Comparison of ENCODE assay signal across 13 cellular contexts in the genomic region with DNA sequence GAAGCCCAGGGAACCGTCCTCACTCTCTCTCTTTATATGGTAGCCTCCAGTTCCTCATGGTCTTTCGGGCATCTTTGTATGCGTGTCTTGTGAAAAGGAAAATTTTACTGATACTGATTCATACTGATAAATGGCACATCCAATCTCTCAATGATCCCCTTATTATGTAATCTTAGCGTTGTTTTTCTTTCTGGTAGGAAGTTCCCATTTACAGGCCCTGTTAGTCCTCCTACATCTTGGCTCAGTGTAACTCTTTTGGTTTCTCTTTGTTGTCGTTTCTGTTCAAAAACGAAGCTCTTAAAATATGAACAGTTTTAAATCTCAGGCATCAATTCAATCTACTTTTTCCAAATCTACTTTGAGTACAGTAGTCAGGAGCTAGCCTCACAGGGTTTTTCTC.
DNase-seq lines count a peak whose midpoint lies in the region; ATAC-seq lines count a peak whose summit lies in the region.
"Had no signal": no experiment of that assay in that cellular context is flagged by ENCODE, and none has a peak within 500 bp of the region (broad histone marks: within the 10 kb centered on the region; RNA-seq: fewer than 3 reads in every experiment).

No MANE protein-coding gene starts in this region.

- peaks cover 27% of the 10 kb centered on the region for H3F3A ChIP-seq in GM23248 (ENCODE audit: insufficient read depth)

- no peaks in the 10 kb centered on the region for H3K9me3 Mint-ChIP-seq in activated T-helper 17 cell treated with anti-CD3 and anti-CD28 coated beads, Interleukin-2, amount 50 U/mL, for 72 hours
- H3K9me3 Mint-ChIP-seq: CD4-positive, CD25-positive, alpha-beta regulatory T cell; neural crest cell had no signal

- H3K4me3 Mint-ChIP-seq in activated T-helper 17 cell treated with anti-CD3 and anti-CD28 coated beads, Interleukin-2, amount 50 U/mL, for 72 hours = peak overlapping the region; percentile 4
- H3K4me3 Mint-ChIP-seq: neural crest cell had no signal

- H3K27me3 ChIP-seq in GM23248 (replicated peaks; ENCODE audit: insufficient read depth) = no peaks in the 10 kb centered on the region
- H3K27me3 ChIP-seq in skeletal muscle tissue (ENCODE audit: control insufficient read depth in 3 of 3, insufficient read depth in 3 of 3, low read length in 3 of 3) = no peaks in the 10 kb centered on the region
- no peaks in the 10 kb centered on the region for H3K27me3 ChIP-seq in MG63
- no peaks in the 10 kb centered on the region for H3K27me3 ChIP-seq in trophoblast cell (ENCODE audit: insufficient read depth, low read length)

- H3K36me3 ChIP-seq in GM23248 (ENCODE audit: low read depth) = no peaks in the 10 kb centered on the region
- H3K36me3 ChIP-seq in skeletal muscle tissue (ENCODE audit: control insufficient read depth in 3 of 3, insufficient read depth in 3 of 3, low read length in 3 of 3) = peaks cover 0 to 3% (median 2%) of the 10 kb centered on the region in 3 donors
- H3K36me3 ChIP-seq in MG63 = no peaks in the 10 kb centered on the region
- H3K36me3 ChIP-seq in trophoblast cell (ENCODE audit: control insufficient read depth in 1 of 2, insufficient read depth in 2 of 2, low read length in 2 of 2) = no peaks in the 10 kb centered on the region

- no peak overlapping the region for H3K4ac ChIP-seq in trophoblast cell (ENCODE audit: low read depth, low read length)

- in situ Hi-C loops in GM23248 (cut with MboI) (no loop called here), ACHN (cut with HindIII; ENCODE audit: low pct_ligation_motif_present, low pct_unique_long_range_greater_than_20kb, low sequenced_read_pairs) (no loop called here)

- H4K91ac ChIP-seq in trophoblast cell (ENCODE audit: low read depth, low read length) = no peak overlapping the region

- H2BK12ac ChIP-seq in trophoblast cell (ENCODE audit: low read length) = no peak overlapping the region

- no peak overlapping the region for H4K12ac ChIP-seq in trophoblast cell (ENCODE audit: low read depth, low read length)

- H3K4me1 ChIP-seq in GM23248 (ENCODE audit: insufficient read depth) = peaks cover 38% of the 10 kb centered on the region
- H3K4me1 ChIP-seq in skeletal muscle tissue (ENCODE audit: control insufficient read depth in 3 of 3, insufficient read depth in 3 of 3, low read length in 3 of 3) = peaks cover 24 to 54% (median 37%) of the 10 kb centered on the region in 3 donors
- no peaks in the 10 kb centered on the region for H3K4me1 ChIP-seq in trophoblast cell (ENCODE audit: control insufficient read depth in 1 of 2, insufficient read depth in 2 of 2, low read length in 2 of 2)

- no peak overlapping the region for H2BK5ac ChIP-seq in trophoblast cell (ENCODE audit: low read depth, low read length, poor library complexity)

- H3K79me1 ChIP-seq in trophoblast cell (ENCODE audit: low read length) = no peaks in the 10 kb centered on the region

- H2AFZ ChIP-seq in GM23248 (peak overlapping the region; percentile 76), trophoblast cell (ENCODE audit: insufficient read depth, low read length, poor library complexity) (no peak overlapping the region)

- ATAC-seq in activated T-helper 17 cell treated with anti-CD3 and anti-CD28 coated beads, Interleukin-2, amount 50 U/mL, for 72 hours (replicated peaks) = peak; percentile 21
- ATAC-seq in GM18502 (IDR thresholded peaks at IDR 0.05; ENCODE audit: poor library complexity, unreplicated experiment) = no peak
- ATAC-seq: activated CD4-positive, CD25-positive, alpha-beta regulatory T cell treated with anti-CD3 and anti-CD28 coated beads, Interleukin-2, amount 50 U/mL, for 24 hours had no signal

- no peak overlapping the region for H3K23ac ChIP-seq in trophoblast cell (ENCODE audit: low read length)

- no peaks in the 10 kb centered on the region for H3K9me2 ChIP-seq in GM23248 (ENCODE audit: insufficient read depth)

- no peak overlapping the region for H2BK120ac ChIP-seq in trophoblast cell (ENCODE audit: insufficient read depth, low read length, poor library complexity)

- peak overlapping the region; percentile 49 for H3K27ac ChIP-seq in GM23248
- H3K27ac ChIP-seq in skeletal muscle tissue (ENCODE audit: low read depth, low read length) = peak overlapping the region; percentile 72
- no peak overlapping the region for H3K27ac ChIP-seq in trophoblast cell (ENCODE audit: low read depth, low read length)

- H3K36me3 Mint-ChIP-seq in activated T-helper 17 cell treated with anti-CD3 and anti-CD28 coated beads, Interleukin-2, amount 50 U/mL, for 72 hours (ENCODE audit: low read depth) = no peaks in the 10 kb centered on the region

- H3K79me2 ChIP-seq in GM23248 (ENCODE audit: insufficient read depth) (no peaks in the 10 kb centered on the region), trophoblast cell (ENCODE audit: control insufficient read depth, insufficient read depth, low read length, poor library complexity) (no peaks in the 10 kb centered on the region)

- peak overlapping the region; percentile 11 for H3K27ac Mint-ChIP-seq in activated T-helper 17 cell treated with anti-CD3 and anti-CD28 coated beads, Interleukin-2, amount 50 U/mL, for 72 hours

- H3K27me3 Mint-ChIP-seq in activated T-helper 17 cell treated with anti-CD3 and anti-CD28 coated beads, Interleukin-2, amount 50 U/mL, for 72 hours = no peaks in the 10 kb centered on the region
- H3K27me3 Mint-ChIP-seq: CD4-positive, CD25-positive, alpha-beta regulatory T cell had no signal

- no peak overlapping the region for H4K8ac ChIP-seq in trophoblast cell (ENCODE audit: low read depth, low read length)

- H2AK5ac ChIP-seq in trophoblast cell (ENCODE audit: low read length) = no peak overlapping the region

- H4K20me1 ChIP-seq in GM23248 (ENCODE audit: insufficient read depth) = no peaks in the 10 kb centered on the region

- H3K9me3 ChIP-seq in GM23248 (ENCODE audit: low read depth) (no peaks in the 10 kb centered on the region), skeletal muscle tissue (ENCODE audit: control insufficient read depth in 3 of 3, low read length in 3 of 3) (no peaks in the 10 kb centered on the region), MG63 (no peaks in the 10 kb centered on the region; the same call in 1 of the 2 replicates), trophoblast cell (ENCODE audit: insufficient read depth, low read depth, low read length) (no peaks in the 10 kb centered on the region)

- H3K14ac ChIP-seq in trophoblast cell (ENCODE audit: low read length) = no peak overlapping the region

- WGBS in GM23248 (ENCODE audit: low coverage in 1 of 2, low lambda C conversion rate in 2 of 2, missing lambda C conversion rate in 2 of 2), 2 experiments = 31 to 32% methylated on average over 6 of the region's 6 CpGs
- WGBS in trophoblast cell (ENCODE audit: extremely low coverage, insufficient coverage, insufficient read length) = no CpG with 5 or more reads among the region's 6 CpGs

- H3K4me3 ChIP-seq in GM23248 (peak overlapping the region; percentile 40), skeletal muscle tissue (ENCODE audit: low read length in 3 of 3) (peak overlapping the region in 1 of 3 donors; percentile 23), MG63 (no peak overlapping the region), trophoblast cell (ENCODE audit: low read depth, low read length) (no peak overlapping the region)

- H3K4me2 ChIP-seq in GM23248 (ENCODE audit: unreplicated experiment) (peak overlapping the region; percentile 57), trophoblast cell (ENCODE audit: low read length) (no peak overlapping the region)

- no peak overlapping the region for H3K18ac ChIP-seq in trophoblast cell (ENCODE audit: low read length)

- H3K4me1 Mint-ChIP-seq in activated T-helper 17 cell treated with anti-CD3 and anti-CD28 coated beads, Interleukin-2, amount 50 U/mL, for 72 hours = no peaks in the 10 kb centered on the region
- H3K4me1 Mint-ChIP-seq: CD4-positive, CD25-positive, alpha-beta regulatory T cell; neural crest cell had no signal

- DNase-seq in GM23248 = peak; percentile 22
- DNase-seq in iris pigment epithelial cell (ENCODE audit: low read depth) = peak; percentile 31
- DNase-seq in MG63 = no peak
- DNase-seq in ACHN = no peak
- DNase-seq in trophoblast cell = no peak
- DNase-seq: CD4-positive, CD25-positive, alpha-beta regulatory T cell; NCI-H187 treated with DMSO at 0.1 percent for 48 hours; stimulated activated CD8-positive, alpha-beta memory T cell treated with anti-CD3 and anti-CD28 coated beads, Interleukin-4, amount 100 ng/mL, for 48 hours had no signal

- H3K9ac ChIP-seq in GM23248 (peak overlapping the region; percentile 49), skeletal muscle tissue (ENCODE audit: low read depth in 1 of 3, low read length in 3 of 3) (no peak overlapping the region), trophoblast cell (ENCODE audit: low read length) (no peak overlapping the region)

Comparison
In these comparisons a context has a peak if more than half of its experiments do, and no peak if none do; other contexts are left out.
1. DNase-seq: peak in GM23248 (single experiment) and iris pigment epithelial cell (single experiment); none in MG63 (single experiment), ACHN (single experiment) and trophoblast cell (0 of 2).